Comparison of ENCODE assay signal across 2 cellular contexts in the genomic region with DNA sequence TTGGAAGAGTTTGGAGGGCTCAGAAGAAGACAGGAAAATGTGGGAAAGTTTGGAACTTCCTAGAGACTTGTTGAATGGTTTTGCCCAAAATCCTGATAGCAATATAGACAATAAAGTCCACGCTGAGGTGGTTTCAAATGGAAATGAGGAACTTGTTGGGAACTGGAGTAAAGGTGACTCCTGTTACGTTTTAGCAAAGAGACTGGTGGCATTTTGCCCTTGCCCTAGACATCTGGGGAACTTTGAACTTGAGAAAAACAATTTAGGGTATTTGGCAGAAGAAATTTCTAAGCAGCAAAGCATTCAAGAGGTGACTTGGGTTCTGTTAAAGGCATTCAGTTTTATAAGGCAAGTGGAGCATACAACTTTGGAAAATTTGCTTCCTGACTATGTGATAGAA. TPM values are rescaled to one million over a fixed set of nuclear protein-coding genes. Genes with fewer than 3 reads are reported as not detected.
"Had no signal": no experiment of that assay in that cellular context is flagged by ENCODE, and none has a peak within 500 bp of the region (broad histone marks: within the 10 kb centered on the region; RNA-seq: fewer than 3 reads in every experiment).

No MANE protein-coding gene starts in this region.

RNA-seq across cellular contexts. Expression of a gene that starts 18.5 kb away (rescaled TPM):
- total RNA-seq: M059J, NCI-H460 had no signal
